12 cellular contexts compared by ENCODE assay signal in the genomic region with DNA sequence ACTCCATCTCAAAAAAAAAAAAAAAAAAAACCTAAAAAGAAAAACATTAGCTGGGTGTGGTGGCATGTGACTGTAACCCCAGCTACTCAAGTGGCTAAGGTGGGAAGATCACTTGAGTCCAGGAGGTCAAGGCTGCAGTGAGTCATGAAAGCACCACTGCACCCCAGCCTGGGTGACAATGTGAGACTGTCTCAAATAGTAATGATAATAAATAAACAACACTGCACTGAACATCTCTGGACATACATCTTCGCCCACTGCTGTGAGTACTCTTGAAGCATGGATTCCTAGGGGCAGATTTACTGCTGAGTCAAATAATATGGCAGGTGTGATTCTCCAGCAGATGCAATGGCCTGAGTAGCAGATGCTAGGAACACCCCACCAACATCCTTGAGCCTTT. TPM values are rescaled to one million over a fixed set of nuclear protein-coding genes. Genes with fewer than 3 reads are reported as not detected.
DNase-seq lines count a peak whose midpoint lies in the region; ATAC-seq and TF ChIP-seq lines count a peak whose summit lies in the region.
"Had no signal": no experiment of that assay in that cellular context is flagged by ENCODE, and none has a peak within 500 bp of the region (broad histone marks: within the 10 kb centered on the region; RNA-seq: fewer than 3 reads in every experiment).

No MANE protein-coding gene starts in this region.

- no peaks in the 10 kb centered on the region for H3K27me3 Mint-ChIP-seq in Calu3 (ENCODE audit: unreplicated experiment)
- no peaks in the 10 kb centered on the region for H3K27me3 Mint-ChIP-seq in effector memory CD8-positive, alpha-beta T cell
- H3K27me3 Mint-ChIP-seq: CD4-positive, CD25-positive, alpha-beta regulatory T cell; stimulated activated naive CD8-positive, alpha-beta T cell treated with anti-CD3 and anti-CD28 coated beads, Interleukin-15, Interleukin-2, amounts not matched to agents 100 ng/mL and 50 ng/mL, for 24 hours had no signal

- intact Hi-C loops in Calu3 (cut with micrococcal nuclease; ENCODE audit: unreplicated experiment): no loop called here

- H3K36me3 Mint-ChIP-seq in Calu3 (ENCODE audit: insufficient read depth, unreplicated experiment): peaks cover 74% of the 10 kb centered on the region
- H3K36me3 Mint-ChIP-seq in effector memory CD8-positive, alpha-beta T cell (ENCODE audit: insufficient read depth): peaks cover 4% of the 10 kb centered on the region
- H3K36me3 Mint-ChIP-seq: CD4-positive, CD25-positive, alpha-beta regulatory T cell had no signal

- DNase-seq in Calu3 (no peak), NCI-H345 (lab: John Stamatoyannopoulos, UW) (peak; percentile 38), renal cortical epithelial cell (ENCODE audit: low read depth) (peak; percentile 41), NCI-H2171 treated with DMSO at 0.1 percent for 48 hours (lab: John Stamatoyannopoulos, UW) (no peak), SIG-M5 (lab: John Stamatoyannopoulos, UW) (no peak), NCI-H82 treated with DMSO at 0.1 percent for 48 hours (lab: John Stamatoyannopoulos, UW; ENCODE audit: unreplicated experiment) (no peak)
- no peak for DNase-seq in effector memory CD8-positive, alpha-beta T cell
- DNase-seq: activated gamma-delta T cell treated with Interleukin-2 at 50 U/mL for 16 hours; CD4-positive, CD25-positive, alpha-beta regulatory T cell; NCI-H510A treated with DMSO at 0.1 percent for 48 hours had no signal

- peaks cover 74% of the 10 kb centered on the region for H3K4me1 Mint-ChIP-seq in Calu3 (ENCODE audit: low read depth, unreplicated experiment)
- peaks cover 20 to 33% of the 10 kb centered on the region in 2 donors for H3K4me1 Mint-ChIP-seq in effector memory CD8-positive, alpha-beta T cell (ENCODE audit: low read depth in 2 of 2)

- H3K27ac Mint-ChIP-seq in Calu3 (ENCODE audit: unreplicated experiment): peak overlapping the region; percentile 92
- peak overlapping the region; percentile 77 to 81 for H3K27ac Mint-ChIP-seq in effector memory CD8-positive, alpha-beta T cell

- CTCF ChIA-PET in Calu3 (lab: Charles Lee): interaction anchor here (0.8 to 1.4 kb wide), 3 partner anchors 23 to 55 kb away, joined by 3 to 6 read pairs (median 4); no protein-coding TSS in a partner anchor

- H3K4me3 Mint-ChIP-seq in Calu3 (ENCODE audit: low read depth, unreplicated experiment): peak overlapping the region; percentile 63
- H3K4me3 Mint-ChIP-seq in effector memory CD8-positive, alpha-beta T cell: no peak overlapping the region
- H3K4me3 Mint-ChIP-seq: CD4-positive, CD25-positive, alpha-beta regulatory T cell; stimulated activated naive CD8-positive, alpha-beta T cell treated with anti-CD3 and anti-CD28 coated beads, Interleukin-15, Interleukin-2, amounts not matched to agents 100 ng/mL and 50 ng/mL, for 24 hours had no signal

- peaks cover 2% of the 10 kb centered on the region for H3K9me3 Mint-ChIP-seq in Calu3 (ENCODE audit: low read depth, unreplicated experiment)
- no peaks in the 10 kb centered on the region for H3K9me3 Mint-ChIP-seq in effector memory CD8-positive, alpha-beta T cell
- H3K9me3 Mint-ChIP-seq: CD4-positive, CD25-positive, alpha-beta regulatory T cell; stimulated activated naive CD8-positive, alpha-beta T cell treated with anti-CD3 and anti-CD28 coated beads, Interleukin-15, Interleukin-2, amounts not matched to agents 100 ng/mL and 50 ng/mL, for 24 hours had no signal

- ATAC-seq in effector memory CD8-positive, alpha-beta T cell (replicated peaks): peak; percentile 43
- ATAC-seq in HG02970 (IDR thresholded peaks at IDR 0.05; ENCODE audit: low FRiP score, unreplicated experiment): no peak

- BruUV-seq in Calu3 (replicated peaks; lab: Mats Ljungman, UMichigan): no TSS peak

- TF ChIP-seq CTCF in Calu3 (IDR thresholded peaks at IDR 0.05; ENCODE audit: unreplicated experiment): no peak

RNA-seq across cellular contexts. Expression of a gene that starts 23.7 kb away (rescaled TPM):
- total RNA-seq in Calu3 (2022) (25.6 and 26.5 TPM in 2 replicates), renal cortical epithelial cell (3.0 and 6.5 TPM in 2 replicates)

RNA-seq across cellular contexts. Expression of a gene that starts 32.4 kb away (rescaled TPM):
- total RNA-seq in Calu3 (2022): 21.5 and 22.8 TPM in 2 replicates
- total RNA-seq in renal cortical epithelial cell: 9.9 and 12.7 TPM in 2 replicates

RNA-seq across cellular contexts. Expression of a gene that starts 37.9 kb away (rescaled TPM):
- total RNA-seq in Calu3 (2022) (171 TPM in 2 replicates), renal cortical epithelial cell (119 and 198 TPM in 2 replicates)

RNA-seq across cellular contexts. Expression of a gene that starts 46.7 kb away (rescaled TPM):
- 104 and 118 TPM in 2 replicates for total RNA-seq in Calu3 (2022)
- total RNA-seq in renal cortical epithelial cell: 14.1 and 25.8 TPM in 2 replicates

Comparison
In these comparisons a context has a peak if more than half of its experiments do, and no peak if none do; other contexts are left out.
1. DNase-seq: peak in NCI-H345 (single experiment) and renal cortical epithelial cell (single experiment); none in Calu3 (single experiment), effector memory CD8-positive, alpha-beta T cell (0 of 3), NCI-H2171 treated with DMSO at 0.1 percent for 48 hours (single experiment), SIG-M5 (single experiment) and NCI-H82 treated with DMSO at 0.1 percent for 48 hours (single experiment).